In genomic region chr12:98002887-98003493, GRCh38 we compare ENCODE assay signal across 9 cellular contexts.
DNase-seq lines count a peak whose midpoint lies in the region; ATAC-seq and TF ChIP-seq lines count a peak whose summit lies in the region.
"Had no signal": no experiment of that assay in that cellular context is flagged by ENCODE, and none has a peak within 500 bp of the region (broad histone marks: within the 10 kb centered on the region; RNA-seq: fewer than 3 reads in every experiment).

No MANE protein-coding gene starts in this region.

- no peaks in the 10 kb centered on the region for H3K27me3 ChIP-seq in left ventricle myocardium inferior (ENCODE audit: low read depth)
- no peaks in the 10 kb centered on the region for H3K27me3 ChIP-seq in iPS-20b (ENCODE audit: insufficient read depth, low read length)

- H3K4me1 ChIP-seq in left ventricle myocardium inferior = no peaks in the 10 kb centered on the region
- no peaks in the 10 kb centered on the region for H3K4me1 ChIP-seq in iPS-20b (ENCODE audit: insufficient read depth, low read length)

- H3K27ac Mint-ChIP-seq in activated CD4-positive, alpha-beta memory T cell treated with anti-CD3 and anti-CD28 coated beads, Interleukin-2, amount 10 ng/mL, durations not matched to agents 7 days and 5 days = no peak overlapping the region
- no peak overlapping the region for H3K27ac Mint-ChIP-seq in activated T-helper 17 cell treated with anti-CD3 and anti-CD28 coated beads, Interleukin-2, amount 50 U/mL, for 72 hours

- no peaks in the 10 kb centered on the region for H3K36me3 Mint-ChIP-seq in activated CD4-positive, alpha-beta memory T cell treated with anti-CD3 and anti-CD28 coated beads, Interleukin-2, amount 10 ng/mL, durations not matched to agents 7 days and 5 days (ENCODE audit: low read depth)
- no peaks in the 10 kb centered on the region for H3K36me3 Mint-ChIP-seq in activated T-helper 17 cell treated with anti-CD3 and anti-CD28 coated beads, Interleukin-2, amount 50 U/mL, for 72 hours (ENCODE audit: low read depth)

- H3K4me3 Mint-ChIP-seq in activated CD4-positive, alpha-beta memory T cell treated with anti-CD3 and anti-CD28 coated beads, Interleukin-2, amount 10 ng/mL, durations not matched to agents 7 days and 5 days = no peak overlapping the region
- no peak overlapping the region for H3K4me3 Mint-ChIP-seq in activated T-helper 17 cell treated with anti-CD3 and anti-CD28 coated beads, Interleukin-2, amount 50 U/mL, for 72 hours
- H3K4me3 Mint-ChIP-seq: central memory CD8-positive, alpha-beta T cell had no signal

- peak overlapping the region; percentile 35; the same call in 1 of the 2 replicates for H3K9ac ChIP-seq in iPS-20b (ENCODE audit: low read depth, low read length)

- H3K4me1 Mint-ChIP-seq in activated CD4-positive, alpha-beta memory T cell treated with anti-CD3 and anti-CD28 coated beads, Interleukin-2, amount 10 ng/mL, durations not matched to agents 7 days and 5 days = no peaks in the 10 kb centered on the region
- no peaks in the 10 kb centered on the region for H3K4me1 Mint-ChIP-seq in activated T-helper 17 cell treated with anti-CD3 and anti-CD28 coated beads, Interleukin-2, amount 50 U/mL, for 72 hours
- H3K4me1 Mint-ChIP-seq: central memory CD8-positive, alpha-beta T cell had no signal

- H3K27ac ChIP-seq in left ventricle myocardium inferior (replicated peaks) (no peak overlapping the region), iPS-20b (ENCODE audit: low read length) (no peak overlapping the region)

- H3K36me3 ChIP-seq in left ventricle myocardium inferior = no peaks in the 10 kb centered on the region
- H3K36me3 ChIP-seq in iPS-20b (ENCODE audit: insufficient read depth, low read depth, low read length) = no peaks in the 10 kb centered on the region

- H3K9me3 ChIP-seq in left ventricle myocardium inferior (replicated peaks) (no peaks in the 10 kb centered on the region), iPS-20b (ENCODE audit: insufficient read depth, low read depth, low read length) (no peaks in the 10 kb centered on the region)

- intact Hi-C loops in left ventricle myocardium inferior (cut with micrococcal nuclease) = no loop called here
- intact Hi-C loops in left cardiac atrium (cut with DNase I) = no loop called here

- H3K4me3 ChIP-seq in left ventricle myocardium inferior (no peak overlapping the region), iPS-20b (ENCODE audit: low read length) (no peak overlapping the region)

- peaks cover 5% of the 10 kb centered on the region for H3K27me3 Mint-ChIP-seq in activated CD4-positive, alpha-beta memory T cell treated with anti-CD3 and anti-CD28 coated beads, Interleukin-2, amount 10 ng/mL, durations not matched to agents 7 days and 5 days
- peaks cover 22% of the 10 kb centered on the region for H3K27me3 Mint-ChIP-seq in activated T-helper 17 cell treated with anti-CD3 and anti-CD28 coated beads, Interleukin-2, amount 50 U/mL, for 72 hours

- CTCF ChIA-PET in activated CD4-positive, alpha-beta memory T cell treated with anti-CD3 and anti-CD28 coated beads, Interleukin-2, amount 10 ng/mL, durations not matched to agents 7 days and 5 days (lab: Charles Lee) = no interaction called here

- no peak for DNase-seq in left ventricle myocardium inferior
- no peak for DNase-seq in left cardiac atrium
- peak; percentile 33 to 45 for DNase-seq in NCI-H1930 (lab: John Stamatoyannopoulos, UW)
- DNase-seq in activated CD4-positive, alpha-beta memory T cell treated with anti-CD3 and anti-CD28 coated beads, Interleukin-2, amount 10 ng/mL, durations not matched to agents 7 days and 5 days = peak; percentile 27
- DNase-seq in superior temporal gyrus (ENCODE audit: extremely low spot score) = peak; percentile 60

- peak; percentile 38 for TF ChIP-seq CTCF in left ventricle myocardium inferior (IDR thresholded peaks at IDR 0.05; ENCODE audit: borderline replicate concordance)

- POLR2A ChIA-PET in activated CD4-positive, alpha-beta memory T cell treated with anti-CD3 and anti-CD28 coated beads, Interleukin-2, amount 10 ng/mL, durations not matched to agents 7 days and 5 days (lab: Charles Lee) = no interaction called here

- ATAC-seq in left cardiac atrium = no peak
- ATAC-seq in HG02852 (IDR thresholded peaks at IDR 0.05; ENCODE audit: unreplicated experiment) = peak; percentile 75
- ATAC-seq in activated T-helper 17 cell treated with anti-CD3 and anti-CD28 coated beads, Interleukin-2, amount 50 U/mL, for 72 hours (replicated peaks) = no peak

- no peaks in the 10 kb centered on the region for H3K9me3 Mint-ChIP-seq in activated CD4-positive, alpha-beta memory T cell treated with anti-CD3 and anti-CD28 coated beads, Interleukin-2, amount 10 ng/mL, durations not matched to agents 7 days and 5 days
- H3K9me3 Mint-ChIP-seq in activated T-helper 17 cell treated with anti-CD3 and anti-CD28 coated beads, Interleukin-2, amount 50 U/mL, for 72 hours = no peaks in the 10 kb centered on the region

Comparison
In these comparisons a context has a peak if more than half of its experiments do, and no peak if none do; other contexts are left out.
1. DNase-seq: peak in NCI-H1930 (2 of 2), activated CD4-positive, alpha-beta memory T cell treated with anti-CD3 and anti-CD28 coated beads, Interleukin-2, amount 10 ng/mL, durations not matched to agents 7 days and 5 days (single experiment) and superior temporal gyrus (single experiment); none in left ventricle myocardium inferior (single experiment) and left cardiac atrium (single experiment).